1 cellular context compared by ENCODE assay signal in genomic region chr12:2890388-2891239, GRCh38.
TF ChIP-seq lines count a peak whose summit lies in the region.

Gene TULP3, plus strand, starts transcription at chr12:2890891. Its CDS starts 57 bp downstream, at chr12:2890948.

TF ChIP-seq in K562, 482 proteins besides CTCF, POLR2A, EP300 and RAD21 (continued from another document and continues in another):
- TF ChIP-seq ZBTB40 (IDR thresholded peaks at IDR 0.05) (peak; percentile 7; the same call in 1 of the 2 replicates), ZBTB40 (CRISPR knock-in tag; IDR thresholded peaks at IDR 0.05) (no peak), ERF (CRISPR knock-in tag; IDR thresholded peaks at IDR 0.05) (0 out of 2 replicates have a peak, but pooled peaks have one; percentile 34), NR2F6 (CRISPR knock-in tag; IDR thresholded peaks at IDR 0.05) (no peak), SRSF1 (IDR thresholded peaks at IDR 0.05; ENCODE audit: low read depth, low read length) (no peak), RBM22 (IDR thresholded peaks at IDR 0.05; ENCODE audit: low read depth, low read length, poor library complexity, severe bottlenecking) (peak; percentile 89), ESRRA (IDR thresholded peaks at IDR 0.05; ENCODE audit: borderline replicate concordance, low read depth) (no peak), MBD1 (CRISPR knock-in tag; IDR thresholded peaks at IDR 0.05) (no peak), KAT7 (CRISPR knock-in tag; IDR thresholded peaks at IDR 0.05; ENCODE audit: borderline replicate concordance) (peak; percentile 49; the same call in 1 of the 2 replicates), NEUROD1 (IDR thresholded peaks at IDR 0.05; ENCODE audit: borderline replicate concordance, low read depth, low read length, partially characterized antibody) (peak; percentile 93), CCNT2 (IDR thresholded peaks at IDR 0.05; ENCODE audit: borderline replicate concordance, extremely low read depth, insufficient read length, low read depth, low read length) (peak; percentile 57), RBM25 (IDR thresholded peaks at IDR 0.05; ENCODE audit: low read depth, low read length, severe bottlenecking) (peak; percentile 99), RBFOX2 (IDR thresholded peaks at IDR 0.05; ENCODE audit: low read depth, low read length) (peak; percentile 81), SUPT5H (IDR thresholded peaks at IDR 0.05) (peak; percentile 59), ATF2 (CRISPR knock-in tag; IDR thresholded peaks at IDR 0.05) (no peak), FOXK2 (conservative IDR thresholded peaks at IDR 0.05 in 1 of 2, IDR thresholded peaks at IDR 0.05 in 1 of 2; ENCODE audit: low read depth in 2 of 2) (0 out of 4 replicates have a peak, but pooled peaks of 1 of the 2 experiments have one; percentile 29), MXI1 (IDR thresholded peaks at IDR 0.05; ENCODE audit: low read depth, low read length) (peak; percentile 55; the same call in 1 of the 2 replicates), CHD4 (IDR thresholded peaks at IDR 0.05; ENCODE audit: insufficient read depth, insufficient replicate concordance, low read depth, low read length, poor library complexity, severe bottlenecking) (no peak), E2F3 (CRISPR knock-in tag; IDR thresholded peaks at IDR 0.05) (peak; percentile 57; the same call in 1 of the 2 replicates), LCOR (CRISPR knock-in tag; IDR thresholded peaks at IDR 0.05) (peak; percentile 72; the same call in 1 of the 2 replicates), CREM (IDR thresholded peaks at IDR 0.05; ENCODE audit: low read depth) (peak; percentile 56), ZNF561 (CRISPR knock-in tag; conservative IDR thresholded peaks at IDR 0.05) (no peak), MAZ (CRISPR knock-in tag; conservative IDR thresholded peaks at IDR 0.05 in 1 of 2, IDR thresholded peaks at IDR 0.05 in 1 of 2) (peak in 1 of 2 experiments; percentile 66; a peak in 2 of 4 replicates), NFYB (IDR thresholded peaks at IDR 0.05; ENCODE audit: extremely low read depth, insufficient read length) (peak; percentile 82), ZNF592 (IDR thresholded peaks at IDR 0.05) (peak; percentile 81), SREBF2 (CRISPR knock-in tag; IDR thresholded peaks at IDR 0.05) (no peak), ZMIZ1 (IDR thresholded peaks at IDR 0.05; ENCODE audit: low read depth in 2 of 2, low read length in 2 of 2) (0 out of 4 replicates have a peak, but pooled peaks of 1 of the 2 experiments have one; percentile 7), MBD2 (IDR thresholded peaks at IDR 0.05; ENCODE audit: borderline replicate concordance, low read depth) (peak; percentile 95), NR2C1 (IDR thresholded peaks at IDR 0.05) (no peak), NR2C1 (tag; IDR thresholded peaks at IDR 0.05) (0 out of 2 replicates have a peak, but pooled peaks have one; percentile 16), NRF1 (conservative IDR thresholded peaks at IDR 0.05 in 1 of 2, IDR thresholded peaks at IDR 0.05 in 1 of 2) (peak; percentile 93 to 94), PKNOX1 (IDR thresholded peaks at IDR 0.05) (peak; percentile 57; the same call in 1 of the 2 replicates), FOS (IDR thresholded peaks at IDR 0.05; ENCODE audit: extremely low read depth, insufficient read length) (peak; percentile 89), ZFX (CRISPR knock-in tag; IDR thresholded peaks at IDR 0.05) (peak; percentile 81), EHMT2 (IDR thresholded peaks at IDR 0.05) (no peak), YY1 (IDR thresholded peaks at IDR 0.05; ENCODE audit: borderline replicate concordance in 1 of 3, control insufficient read depth in 1 of 3, extremely low read depth in 1 of 3, insufficient read depth in 3 of 3, insufficient read length in 1 of 3, insufficient replicate concordance in 2 of 3, low read depth in 1 of 3, low read length in 2 of 3) (peak in 1 of 3 experiments; percentile 21)
